9 cellular contexts compared by ENCODE assay signal in the genomic region with DNA sequence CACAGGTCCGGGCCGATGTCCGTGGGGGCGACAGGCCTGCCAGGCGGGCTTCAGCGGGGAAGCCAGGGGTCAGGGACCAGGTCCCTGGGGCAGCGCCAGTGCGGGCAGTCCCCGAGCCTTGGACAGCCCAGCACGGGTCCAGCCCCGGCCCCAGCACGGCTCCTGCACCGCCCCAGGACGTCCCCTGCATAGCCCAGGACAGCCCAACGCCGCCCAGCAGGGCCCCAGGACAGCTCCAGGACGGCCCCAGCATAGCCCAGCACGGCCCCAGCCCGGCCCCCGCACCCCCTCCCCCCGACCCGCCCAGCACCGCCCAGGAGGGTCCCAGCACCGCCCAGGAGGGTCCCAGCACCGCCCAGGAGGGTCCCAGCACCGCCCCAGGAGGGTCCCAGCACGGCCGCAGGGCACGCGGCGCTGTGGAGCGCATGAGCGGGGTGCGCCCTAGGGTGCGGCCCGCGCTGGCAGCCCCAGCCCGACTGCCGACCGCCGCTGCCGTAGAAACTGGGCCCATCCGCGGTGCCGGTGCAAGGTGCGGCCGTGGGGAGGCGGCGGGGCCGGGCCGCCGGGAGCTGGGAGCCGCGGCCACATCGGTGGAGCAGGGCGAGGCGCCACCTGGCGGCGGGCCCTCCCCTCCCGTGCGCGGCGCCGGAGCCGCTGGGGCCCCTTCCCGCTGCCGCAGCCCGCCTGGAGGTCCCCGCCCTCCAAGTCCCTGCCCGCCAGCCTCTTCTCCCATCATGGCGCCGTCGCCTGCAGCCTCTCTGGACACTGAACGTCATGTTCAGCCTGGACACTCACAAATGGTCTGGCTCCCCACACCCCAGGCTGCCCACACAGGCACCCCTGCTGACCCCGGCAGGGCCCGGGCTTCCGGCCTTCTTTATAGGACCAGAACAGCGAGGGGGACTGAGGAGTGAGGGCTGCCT.
DNase-seq lines count a peak whose midpoint lies in the region; ATAC-seq and TF ChIP-seq lines count a peak whose summit lies in the region.
"Had no signal": no experiment of that assay in that cellular context is flagged by ENCODE, and none has a peak within 500 bp of the region (broad histone marks: within the 10 kb centered on the region; RNA-seq: fewer than 3 reads in every experiment).

No MANE protein-coding gene starts in this region.

- intact Hi-C loops in head of caudate nucleus (cut with DNase I) (no loop called here), psoas muscle (cut with DNase I) (loop anchor here (5.0 to 10.0 kb wide), 2 partner anchors 156 to 158 kb away; no protein-coding TSS in a partner anchor)

- WGBS in psoas muscle, 3 donors, result 10 to 18% (median 12%) methylated on average over 29 to 78 of the region's 78 CpGs

- H3K4me3 Mint-ChIP-seq in activated T-cell treated with anti-CD3 and anti-CD28 coated beads, Interleukin-2, amount 50 U/mL, for 72 hours, result peak overlapping the region in 1 of 2 donors; percentile 58

- no peaks in the 10 kb centered on the region for H3K4me1 Mint-ChIP-seq in activated T-cell treated with anti-CD3 and anti-CD28 coated beads, Interleukin-2, amount 50 U/mL, for 72 hours (ENCODE audit: low read depth)

- H3K27ac ChIP-seq in C4-2B, result no peak overlapping the region
- H3K27ac ChIP-seq in psoas muscle, result no peak overlapping the region
- H3K27ac ChIP-seq: epithelial cell of prostate had no signal

- no peaks in the 10 kb centered on the region for H3K4me1 ChIP-seq in psoas muscle

- H3K27me3 ChIP-seq in psoas muscle (ENCODE audit: insufficient read depth in 3 of 3, low read length in 2 of 3), result peaks cover 0 to 58% (median 13%) of the 10 kb centered on the region in 3 donors

- peak; percentile 90 for TF ChIP-seq CTCF in C4-2B (conservative IDR thresholded peaks at IDR 0.05)
- TF ChIP-seq CTCF in psoas muscle (IDR thresholded peaks at IDR 0.05), result peak; percentile 55

- H3K4me3 ChIP-seq in psoas muscle, result no peak overlapping the region

- no peaks in the 10 kb centered on the region for H3K9me3 Mint-ChIP-seq in activated T-cell treated with anti-CD3 and anti-CD28 coated beads, Interleukin-2, amount 50 U/mL, for 72 hours

- ATAC-seq in activated T-cell treated with anti-CD3 and anti-CD28 coated beads, Interleukin-2, amount 50 U/mL, for 72 hours (replicated peaks in 1 of 2), result peak; percentile 73 to 80
- ATAC-seq in psoas muscle (peak; percentile 55 to 73 (median 70)), HG03175 (IDR thresholded peaks at IDR 0.05; ENCODE audit: unreplicated experiment) (no peak), GM19324 (IDR thresholded peaks at IDR 0.05; ENCODE audit: low FRiP score, unreplicated experiment) (no peak)

- no peaks in the 10 kb centered on the region for H3K36me3 Mint-ChIP-seq in activated T-cell treated with anti-CD3 and anti-CD28 coated beads, Interleukin-2, amount 50 U/mL, for 72 hours (ENCODE audit: insufficient read depth in 2 of 2)

- H3K9me3 ChIP-seq in psoas muscle, result no peaks in the 10 kb centered on the region

- no peak overlapping the region for H3K27ac Mint-ChIP-seq in activated T-cell treated with anti-CD3 and anti-CD28 coated beads, Interleukin-2, amount 50 U/mL, for 72 hours

- no peaks in the 10 kb centered on the region for H3K27me3 Mint-ChIP-seq in activated T-cell treated with anti-CD3 and anti-CD28 coated beads, Interleukin-2, amount 50 U/mL, for 72 hours (ENCODE audit: low read depth)

- DNase-seq in LoVo (ENCODE audit: low spot score), result peak; percentile 14
- DNase-seq in activated T-cell treated with anti-CD3 and anti-CD28 coated beads, Interleukin-2, amount 50 U/mL, for 72 hours, result peak; percentile 54 to 62
- peak in 28 of 42 donors; percentile 15 to 69 (median 34) for DNase-seq in head of caudate nucleus
- peak; percentile 42 to 62 for DNase-seq in psoas muscle
- no peak for DNase-seq in NCI-H446 (lab: John Stamatoyannopoulos, UW)

- H3K36me3 ChIP-seq in psoas muscle (ENCODE audit: insufficient read depth in 1 of 2, low read depth in 1 of 2), result no peaks in the 10 kb centered on the region

Comparison
In these comparisons a context has a peak if more than half of its experiments do, and no peak if none do; other contexts are left out.
1. DNase-seq: peak in LoVo (single experiment), activated T-cell treated with anti-CD3 and anti-CD28 coated beads, Interleukin-2, amount 50 U/mL, for 72 hours (2 of 2), head of caudate nucleus (28 of 42) and psoas muscle (2 of 2); none in NCI-H446 (0 of 2).
2. ATAC-seq: peak in activated T-cell treated with anti-CD3 and anti-CD28 coated beads, Interleukin-2, amount 50 U/mL, for 72 hours (2 of 2) and psoas muscle (4 of 4); none in HG03175 (single experiment) and GM19324 (single experiment).